17 cellular contexts compared by ENCODE assay signal in genomic region chr2:225033440-225034390, GRCh38. TPM values are rescaled to one million over a fixed set of nuclear protein-coding genes. Genes with fewer than 3 reads are reported as not detected.
DNase-seq lines count a peak whose midpoint lies in the region; ATAC-seq, FAIRE-seq and TF ChIP-seq lines count a peak whose summit lies in the region.
"Had no signal": no experiment of that assay in that cellular context is flagged by ENCODE, and none has a peak within 500 bp of the region (broad histone marks: within the 10 kb centered on the region; RNA-seq: fewer than 3 reads in every experiment).

No MANE protein-coding gene starts in this region.

- H3K4me2 ChIP-seq in hepatocyte = no peak overlapping the region
- H3K4me2 ChIP-seq in osteoblast (ENCODE audit: insufficient read depth, low read length) = no peak overlapping the region
- H3K4me2 ChIP-seq: SK-N-SH had no signal

- H2AFZ ChIP-seq in hepatocyte (no peak overlapping the region), osteoblast (ENCODE audit: low read length) (no peak overlapping the region)

- no peaks in the 10 kb centered on the region for H3K9me3 Mint-ChIP-seq in activated T-cell treated with anti-CD3 and anti-CD28 coated beads, Interleukin-2, amount 50 U/mL, for 72 hours
- H3K9me3 Mint-ChIP-seq in activated T-helper 2 cell treated with anti-CD3 and anti-CD28 coated beads, Interferon-gamma antibody, Interleukin-2, Interleukin-4, amounts not matched to agents 10 μg/mL and 5 μg/mL and 100 μg/mL, durations not matched to agents 14 hours and 24 hours and 36 hours = no peaks in the 10 kb centered on the region
- H3K9me3 Mint-ChIP-seq: brain had no signal

- ATAC-seq in activated T-cell treated with anti-CD3 and anti-CD28 coated beads, Interleukin-2, amount 50 U/mL, for 72 hours (replicated peaks in 1 of 2) = no peak
- ATAC-seq: Panc1 had no signal

- H3K4me1 Mint-ChIP-seq in activated T-cell treated with anti-CD3 and anti-CD28 coated beads, Interleukin-2, amount 50 U/mL, for 72 hours (ENCODE audit: low read depth) = peaks cover 87% of the 10 kb centered on the region
- H3K4me1 Mint-ChIP-seq in activated T-helper 2 cell treated with anti-CD3 and anti-CD28 coated beads, Interferon-gamma antibody, Interleukin-2, Interleukin-4, amounts not matched to agents 10 μg/mL and 5 μg/mL and 100 μg/mL, durations not matched to agents 14 hours and 24 hours and 36 hours (ENCODE audit: low read depth) = peaks cover 65% of the 10 kb centered on the region

- H3K4me1 ChIP-seq in hepatocyte (ENCODE audit: insufficient read depth) (no peaks in the 10 kb centered on the region), osteoblast (ENCODE audit: insufficient read depth, low read length) (peaks cover 20% of the 10 kb centered on the region)
- H3K4me1 ChIP-seq: stomach had no signal

- H3K9me3 ChIP-seq in hepatocyte (ENCODE audit: low read depth) (no peaks in the 10 kb centered on the region), osteoblast (ENCODE audit: low read depth, low read length) (no peaks in the 10 kb centered on the region)
- H3K9me3 ChIP-seq: SK-N-SH, stomach had no signal

- peaks cover 4 to 19% of the 10 kb centered on the region in 2 donors for H3K36me3 Mint-ChIP-seq in activated T-cell treated with anti-CD3 and anti-CD28 coated beads, Interleukin-2, amount 50 U/mL, for 72 hours (ENCODE audit: insufficient read depth in 2 of 2)
- H3K36me3 Mint-ChIP-seq in activated T-helper 2 cell treated with anti-CD3 and anti-CD28 coated beads, Interferon-gamma antibody, Interleukin-2, Interleukin-4, amounts not matched to agents 10 μg/mL and 5 μg/mL and 100 μg/mL, durations not matched to agents 14 hours and 24 hours and 36 hours (ENCODE audit: low read depth) = peaks cover 59% of the 10 kb centered on the region
- H3K36me3 Mint-ChIP-seq: brain had no signal

- FAIRE-seq in islet of Langerhans (lab: Jason Lieb, UNC) (peak; percentile 99), H54 (lab: Jason Lieb, UNC) (no peak)
- FAIRE-seq: HTR-8/SVneo had no signal

- intact Hi-C loops in activated T-helper 2 cell treated with anti-CD3 and anti-CD28 coated beads, Interferon-gamma antibody, Interleukin-2, Interleukin-4, amounts not matched to agents 10 μg/mL and 5 μg/mL and 100 μg/mL, durations not matched to agents 14 hours and 24 hours and 36 hours (cut with micrococcal nuclease) = loop anchor here (10.0 kb wide), 1 partner anchor 1079 kb away; the partner anchor contains the start of gene MRPL44

- H3K79me2 ChIP-seq in hepatocyte (no peaks in the 10 kb centered on the region), osteoblast (ENCODE audit: insufficient read depth, low read length) (peaks cover 97% of the 10 kb centered on the region)

- peak overlapping the region; percentile 17 for H3K27ac Mint-ChIP-seq in activated T-cell treated with anti-CD3 and anti-CD28 coated beads, Interleukin-2, amount 50 U/mL, for 72 hours
- peak overlapping the region; percentile 31 for H3K27ac Mint-ChIP-seq in activated T-helper 2 cell treated with anti-CD3 and anti-CD28 coated beads, Interferon-gamma antibody, Interleukin-2, Interleukin-4, amounts not matched to agents 10 μg/mL and 5 μg/mL and 100 μg/mL, durations not matched to agents 14 hours and 24 hours and 36 hours

- H3K9me2 ChIP-seq in hepatocyte (replicated peaks; ENCODE audit: insufficient read depth) = no peaks in the 10 kb centered on the region
- H3K9me2 ChIP-seq: SK-N-SH had no signal

- no peak for TF ChIP-seq POLR2A in H54 (IDR thresholded peaks at IDR 0.05; ENCODE audit: low read depth, low read length)

- H3K27ac ChIP-seq in temporal lobe (ENCODE audit: low read depth, low read length) = peak overlapping the region; percentile 79
- H3K27ac ChIP-seq in hepatocyte = no peak overlapping the region
- no peak overlapping the region for H3K27ac ChIP-seq in osteoblast (ENCODE audit: low read depth, low read length)
- H3K27ac ChIP-seq: stomach had no signal

- no peaks in the 10 kb centered on the region for H3K27me3 Mint-ChIP-seq in activated T-cell treated with anti-CD3 and anti-CD28 coated beads, Interleukin-2, amount 50 U/mL, for 72 hours (ENCODE audit: low read depth)
- no peaks in the 10 kb centered on the region for H3K27me3 Mint-ChIP-seq in activated T-helper 2 cell treated with anti-CD3 and anti-CD28 coated beads, Interferon-gamma antibody, Interleukin-2, Interleukin-4, amounts not matched to agents 10 μg/mL and 5 μg/mL and 100 μg/mL, durations not matched to agents 14 hours and 24 hours and 36 hours (ENCODE audit: low read depth)
- H3K27me3 Mint-ChIP-seq: brain had no signal

- H3K4me3 Mint-ChIP-seq in activated T-cell treated with anti-CD3 and anti-CD28 coated beads, Interleukin-2, amount 50 U/mL, for 72 hours = no peak overlapping the region
- no peak overlapping the region for H3K4me3 Mint-ChIP-seq in activated T-helper 2 cell treated with anti-CD3 and anti-CD28 coated beads, Interferon-gamma antibody, Interleukin-2, Interleukin-4, amounts not matched to agents 10 μg/mL and 5 μg/mL and 100 μg/mL, durations not matched to agents 14 hours and 24 hours and 36 hours (ENCODE audit: low read depth)

- H3K4me3 ChIP-seq in hepatocyte (no peak overlapping the region), osteoblast (ENCODE audit: insufficient read depth, low read length) (no peak overlapping the region)
- H3K4me3 ChIP-seq: lung, stomach had no signal

- H4K20me1 ChIP-seq in hepatocyte (ENCODE audit: insufficient read depth, poor library complexity, severe bottlenecking) = no peaks in the 10 kb centered on the region
- H4K20me1 ChIP-seq in osteoblast (ENCODE audit: insufficient read depth, low read length) = peaks cover 6% of the 10 kb centered on the region

- WGBS in hepatocyte (ENCODE audit: low lambda C conversion rate, missing lambda C conversion rate) = 81% methylated on average over 6 of the region's 6 CpGs

- H3K27me3 ChIP-seq in hepatocyte (peaks cover 62% of the 10 kb centered on the region), osteoblast (ENCODE audit: insufficient read depth, low read length) (no peaks in the 10 kb centered on the region)
- H3K27me3 ChIP-seq: stomach had no signal

- no peaks in the 10 kb centered on the region for H3K36me3 ChIP-seq in hepatocyte (replicated peaks; ENCODE audit: insufficient read depth, low read depth)
- peaks cover 10% of the 10 kb centered on the region for H3K36me3 ChIP-seq in osteoblast (ENCODE audit: insufficient read depth, low read length)
- H3K36me3 ChIP-seq: stomach had no signal

- TF ChIP-seq CTCF in hepatocyte (IDR thresholded peaks at IDR 0.05; ENCODE audit: poor library complexity) (no peak), osteoblast (IDR thresholded peaks at IDR 0.05; ENCODE audit: extremely low read depth, low read depth, low read length) (no peak)

- DNase-seq in activated T-cell treated with anti-CD3 and anti-CD28 coated beads, Interleukin-2, amount 50 U/mL, for 72 hours = no peak
- DNase-seq in activated T-cell treated with anti-CD3 and anti-CD28 coated beads, Interleukin-2, amount 50 U/mL, for 48 hours = no peak
- no peak for DNase-seq in activated T-helper 2 cell treated with anti-CD3 and anti-CD28 coated beads, Interferon-gamma antibody, Interleukin-2, Interleukin-4, amounts not matched to agents 10 μg/mL and 5 μg/mL and 100 μg/mL, durations not matched to agents 14 hours and 24 hours and 36 hours (ENCODE audit: low spot score)
- DNase-seq in hepatocyte (ENCODE audit: low spot score) (no peak), H54 (ENCODE audit: insufficient read length, low spot score) (no peak), osteoblast (ENCODE audit: insufficient read length, low spot score, missing footprints) (no peak)
- DNase-seq: activated CD4-positive, alpha-beta T cell treated with anti-CD3 and anti-CD28 coated beads, Interleukin-2, amount 50 U/mL, for 48 hours; activated gamma-delta T cell; SK-N-SH; stimulated activated CD4-positive, alpha-beta T cell treated with anti-CD3 and anti-CD28 coated beads, Interleukin-12 subunit alpha, Interleukin-12 subunit beta, amount 100 ng/mL, for 4 hours; stomach had no signal

RNA-seq across cellular contexts. Expression of gene DOCK10, which starts 8.6 kb away (rescaled TPM):
- total RNA-seq in activated T-cell treated with anti-CD3 and anti-CD28 coated beads, Interleukin-2, amount 50 U/mL, for 72 hours = 100 to 1,000 TPM; 179 to 199 TPM
- 100 and 107 TPM in 2 replicates for total RNA-seq in activated T-helper 2 cell treated with anti-CD3 and anti-CD28 coated beads, Interferon-gamma antibody, Interleukin-2, Interleukin-4, amounts not matched to agents 10 μg/mL and 5 μg/mL and 100 μg/mL, durations not matched to agents 14 hours and 24 hours and 36 hours
- total RNA-seq in temporal lobe = 10.1 TPM
- 3.2 and 8.0 TPM in 2 replicates for total RNA-seq in hepatocyte
- polyA plus RNA-seq in hepatocyte = 0.07 and 1.1 TPM in 2 replicates
- total RNA-seq in osteoblast = 33.3 and 38.3 TPM in 2 replicates
